ENCODE assay signal across 1 cellular context in genomic region chr1:145994391-145995120, GRCh38.
A peak's percentile ranks its signal among the peaks of the same experiment; 100 is the strongest.
TF ChIP-seq lines count a peak whose summit lies in the region.

No MANE protein-coding gene starts in this region.

TF ChIP-seq in K562, 482 proteins besides CTCF, POLR2A, EP300 and RAD21 (continued from another document and continues in another):
- no peak for TF ChIP-seq ZNF79 (CRISPR knock-in tag; IDR thresholded peaks at IDR 0.05; ENCODE audit: low read depth)
- peak; percentile 29; the same call in 1 of the 2 replicates for TF ChIP-seq CTBP1 (IDR thresholded peaks at IDR 0.05; ENCODE audit: borderline replicate concordance)
- TF ChIP-seq HBP1 (CRISPR knock-in tag; IDR thresholded peaks at IDR 0.05): peak; percentile 49; the same call in 1 of the 2 replicates
- no peak for TF ChIP-seq SNRNP70 (optimal IDR thresholded peaks at IDR 0.05; ENCODE audit: low read depth, low read length)
- peak; percentile 41 for TF ChIP-seq POLR2B (IDR thresholded peaks at IDR 0.05; ENCODE audit: low read depth, partially characterized antibody)
- TF ChIP-seq LARP7 (IDR thresholded peaks at IDR 0.05): 0 out of 2 replicates have a peak, but pooled peaks have one; percentile 21
- TF ChIP-seq FOXM1 (IDR thresholded peaks at IDR 0.05; ENCODE audit: low read depth): no peak
- no peak for TF ChIP-seq FOXM1 (CRISPR knock-in tag; IDR thresholded peaks at IDR 0.05; ENCODE audit: low read depth)
- no peak for TF ChIP-seq CBX8 (IDR thresholded peaks at IDR 0.05; ENCODE audit: borderline replicate concordance, extremely low read depth, low read depth, low read length, poor library complexity, severe bottlenecking)
- TF ChIP-seq ZNF518B (CRISPR knock-in tag; IDR thresholded peaks at IDR 0.05): no peak
- TF ChIP-seq NRF1 (conservative IDR thresholded peaks at IDR 0.05 in 1 of 2, IDR thresholded peaks at IDR 0.05 in 1 of 2): peak; percentile 86 to 88
- TF ChIP-seq KLF10 (CRISPR knock-in tag; IDR thresholded peaks at IDR 0.05): 0 out of 2 replicates have a peak, but pooled peaks have one; percentile 23
- no peak for TF ChIP-seq ZNF184 (CRISPR knock-in tag; IDR thresholded peaks at IDR 0.05)
- peak; percentile 88; the same call in 1 of the 2 replicates for TF ChIP-seq ZFPM2 (CRISPR knock-in tag; IDR thresholded peaks at IDR 0.05)
- TF ChIP-seq JUND (IDR thresholded peaks at IDR 0.05; ENCODE audit: borderline replicate concordance, low read depth, low read length): peak; percentile 47
- TF ChIP-seq JUND (tag; IDR thresholded peaks at IDR 0.05; ENCODE audit: borderline replicate concordance, low read depth, low read length): peak; percentile 35; the same call in 1 of the 3 replicates
- TF ChIP-seq ZNF324 (CRISPR knock-in tag; IDR thresholded peaks at IDR 0.05): no peak
- no peak for TF ChIP-seq SOX6 (IDR thresholded peaks at IDR 0.05)
- TF ChIP-seq SMARCA5 (IDR thresholded peaks at IDR 0.05): no peak
- TF ChIP-seq NCOR1 (IDR thresholded peaks at IDR 0.05): peak; percentile 20; the same call in 1 of the 2 replicates
- peak; percentile 96 for TF ChIP-seq CHD1 (IDR thresholded peaks at IDR 0.05; ENCODE audit: low read length)
- 0 out of 2 replicates have a peak, but pooled peaks have one; percentile 15 for TF ChIP-seq ILF3 (IDR thresholded peaks at IDR 0.05; ENCODE audit: borderline replicate concordance)
- no peak for TF ChIP-seq ZNF197 (CRISPR knock-in tag; IDR thresholded peaks at IDR 0.05; ENCODE audit: low read depth)
- 0 out of 2 replicates have a peak, but pooled peaks have one; percentile 48 for TF ChIP-seq RFX7 (CRISPR knock-in tag; IDR thresholded peaks at IDR 0.05)
- TF ChIP-seq CSDE1 (IDR thresholded peaks at IDR 0.05): 0 out of 4 replicates have a peak, but pooled peaks of 1 of the 2 experiments have one; percentile 30
- no peak for TF ChIP-seq BCOR (IDR thresholded peaks at IDR 0.05)
- TF ChIP-seq ATF1 (CRISPR knock-in tag; IDR thresholded peaks at IDR 0.05): no peak
- peak; percentile 40; the same call in 1 of the 2 replicates for TF ChIP-seq ATF1 (tag; IDR thresholded peaks at IDR 0.05)
- TF ChIP-seq MEIS2 (IDR thresholded peaks at IDR 0.05; ENCODE audit: partially characterized antibody): peak; percentile 52
- TF ChIP-seq HMG20A (CRISPR knock-in tag; conservative IDR thresholded peaks at IDR 0.05): no peak
- TF ChIP-seq SMARCC2 (IDR thresholded peaks at IDR 0.05; ENCODE audit: low read depth): no peak
- no peak for TF ChIP-seq RBM25 (IDR thresholded peaks at IDR 0.05; ENCODE audit: low read depth, low read length, severe bottlenecking)
- TF ChIP-seq STAT5B (CRISPR knock-in tag; IDR thresholded peaks at IDR 0.05): no peak
- TF ChIP-seq FOXP1 (CRISPR knock-in tag; IDR thresholded peaks at IDR 0.05): peak; percentile 41; the same call in 1 of the 2 replicates
- peak; percentile 49; the same call in 1 of the 2 replicates for TF ChIP-seq FOSL1 (tag; conservative IDR thresholded peaks at IDR 0.05)
- no peak for TF ChIP-seq MECOM (CRISPR knock-in tag; IDR thresholded peaks at IDR 0.05)
- no peak for TF ChIP-seq HDGF (IDR thresholded peaks at IDR 0.05)
- TF ChIP-seq CC2D1A (IDR thresholded peaks at IDR 0.05): no peak
- peak; percentile 5 for TF ChIP-seq CHD7 (IDR thresholded peaks at IDR 0.05; ENCODE audit: low read depth, low read length)
- TF ChIP-seq HMGN3 (IDR thresholded peaks at IDR 0.05; ENCODE audit: borderline replicate concordance, extremely low read depth, insufficient read length, low read depth, low read length): peak; percentile 39
- peak; percentile 69 for TF ChIP-seq POLR2AphosphoS5 (IDR thresholded peaks at IDR 0.05; ENCODE audit: control insufficient read depth, insufficient read depth, low read depth, low read length)
- 0 out of 2 replicates have a peak, but pooled peaks have one; percentile 27 for TF ChIP-seq ARID2 (IDR thresholded peaks at IDR 0.05)
- peak; percentile 56 for TF ChIP-seq ATF3 (IDR thresholded peaks at IDR 0.05)
- no peak; the same call in 1 of the 2 replicates for TF ChIP-seq ATF3 (CRISPR knock-in tag; conservative IDR thresholded peaks at IDR 0.05)
- peak; percentile 1 to 12 for TF ChIP-seq AFF1 (IDR thresholded peaks at IDR 0.05; ENCODE audit: low read depth in 1 of 2, partially characterized antibody in 2 of 2)
- peak; percentile 77 for TF ChIP-seq MAFK (IDR thresholded peaks at IDR 0.05; ENCODE audit: low read length)
- peak; percentile 11; the same call in 1 of the 2 replicates for TF ChIP-seq TEAD4 (IDR thresholded peaks at IDR 0.05; ENCODE audit: low read length)
- no peak for TF ChIP-seq TEAD4 (CRISPR knock-in tag; IDR thresholded peaks at IDR 0.05; ENCODE audit: borderline replicate concordance)
